ENCODE assay signal across 1 cellular context in genomic region chr7:74254858-74255379, GRCh38.
TF ChIP-seq lines count a peak whose summit lies in the region.

No MANE protein-coding gene starts in this region.

TF ChIP-seq in K562, 482 proteins besides CTCF, POLR2A, EP300 and RAD21 (continued from another document and continues in another):
- TF ChIP-seq ZNF407 (IDR thresholded peaks at IDR 0.05; ENCODE audit: low read depth) (no peak), ZMIZ1 (IDR thresholded peaks at IDR 0.05; ENCODE audit: low read depth in 2 of 2, low read length in 2 of 2) (no peak; a peak in 1 of 4 replicates), TAF9B (IDR thresholded peaks at IDR 0.05; ENCODE audit: partially characterized antibody) (no peak), ATF6 (CRISPR knock-in tag; IDR thresholded peaks at IDR 0.05) (peak; percentile 31; the same call in 1 of the 2 replicates), HNRNPUL1 (IDR thresholded peaks at IDR 0.05; ENCODE audit: low read length) (0 out of 2 replicates have a peak, but pooled peaks have one; percentile 25), ESRRA (IDR thresholded peaks at IDR 0.05; ENCODE audit: borderline replicate concordance, low read depth) (no peak), MYBL2 (IDR thresholded peaks at IDR 0.05; ENCODE audit: low read depth) (no peak), MYBL2 (CRISPR knock-in tag; IDR thresholded peaks at IDR 0.05; ENCODE audit: borderline replicate concordance) (no peak), MTA2 (IDR thresholded peaks at IDR 0.05; ENCODE audit: low read depth) (peak; percentile 18; the same call in 1 of the 2 replicates), ZNF134 (CRISPR knock-in tag; conservative IDR thresholded peaks at IDR 0.05) (no peak), ARNT (IDR thresholded peaks at IDR 0.05) (no peak), RBFOX2 (IDR thresholded peaks at IDR 0.05; ENCODE audit: low read depth, low read length) (no peak), ZNF24 (IDR thresholded peaks at IDR 0.05) (0 out of 2 replicates have a peak, but pooled peaks have one; percentile 15), MEF2A (IDR thresholded peaks at IDR 0.05; ENCODE audit: control insufficient read depth, low read depth, low read length) (no peak), TARDBP (IDR thresholded peaks at IDR 0.05) (no peak), STAG1 (CRISPR knock-in tag; IDR thresholded peaks at IDR 0.05; ENCODE audit: borderline replicate concordance) (no peak), TGIF2 (CRISPR knock-in tag; IDR thresholded peaks at IDR 0.05) (no peak), SMARCA5 (IDR thresholded peaks at IDR 0.05) (peak; percentile 75; the same call in 1 of the 2 replicates), PTTG1 (tag; IDR thresholded peaks at IDR 0.05; ENCODE audit: low read depth) (no peak), FIP1L1 (IDR thresholded peaks at IDR 0.05; ENCODE audit: low read depth, low read length, poor library complexity, severe bottlenecking) (no peak), HMBOX1 (IDR thresholded peaks at IDR 0.05) (no peak), TRIM25 (IDR thresholded peaks at IDR 0.05; ENCODE audit: borderline replicate concordance) (no peak), KLF1 (tag; IDR thresholded peaks at IDR 0.05) (no peak), SREBF1 (IDR thresholded peaks at IDR 0.05; ENCODE audit: borderline replicate concordance, low read depth, low read length) (no peak), PRPF4 (IDR thresholded peaks at IDR 0.05; ENCODE audit: insufficient read depth, low read depth, low read length, poor library complexity, severe bottlenecking) (no peak), NFIX (CRISPR knock-in tag; IDR thresholded peaks at IDR 0.05; ENCODE audit: low read depth) (no peak), POLR2AphosphoS5 (IDR thresholded peaks at IDR 0.05; ENCODE audit: control insufficient read depth, insufficient read depth, low read depth, low read length) (no peak), PHB (CRISPR knock-in tag; IDR thresholded peaks at IDR 0.05) (no peak), RFX5 (IDR thresholded peaks at IDR 0.05; ENCODE audit: low read depth, low read length) (no peak), BHLHE40 (IDR thresholded peaks at IDR 0.05; ENCODE audit: low read length) (no peak), PRMT5 (CRISPR knock-in tag; IDR thresholded peaks at IDR 0.05) (no peak), RBM34 (IDR thresholded peaks at IDR 0.05; ENCODE audit: borderline replicate concordance, insufficient read depth, low read length) (no peak), CCNT2 (IDR thresholded peaks at IDR 0.05; ENCODE audit: borderline replicate concordance, extremely low read depth, insufficient read length, low read depth, low read length) (no peak), NCOA4 (IDR thresholded peaks at IDR 0.05; ENCODE audit: partially characterized antibody) (peak; percentile 57), IRF1 (CRISPR knock-in tag; IDR thresholded peaks at IDR 0.05; ENCODE audit: borderline replicate concordance) (no peak), FOXO4 (CRISPR knock-in tag; IDR thresholded peaks at IDR 0.05) (no peak), ZNF146 (CRISPR knock-in tag; IDR thresholded peaks at IDR 0.05; ENCODE audit: unreplicated experiment) (no peak), LARP7 (IDR thresholded peaks at IDR 0.05) (no peak), IRF9 (tag; IDR thresholded peaks at IDR 0.05) (no peak), SMARCC2 (IDR thresholded peaks at IDR 0.05; ENCODE audit: low read depth) (no peak)
